In the genomic region with DNA sequence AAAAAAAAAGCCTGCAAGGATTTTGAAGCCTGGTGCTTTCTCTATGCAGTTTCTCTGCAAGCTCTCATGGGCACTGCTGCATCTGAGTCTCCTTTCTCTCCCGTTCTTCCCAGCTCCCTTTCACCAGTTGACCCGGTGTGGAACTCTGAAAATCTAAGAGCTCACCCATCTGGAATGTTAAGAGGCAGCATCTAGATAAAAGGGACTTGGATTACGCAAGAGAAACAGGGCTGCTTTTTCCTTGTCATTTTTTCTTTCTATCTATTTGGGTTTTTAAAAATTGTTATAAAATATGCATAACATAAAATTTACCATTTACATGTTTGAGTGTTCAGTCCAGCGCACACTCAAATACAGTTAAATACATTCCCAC, we compare ENCODE assay signal across 1 cellular context.
TF ChIP-seq lines count a peak whose summit lies in the region.

No MANE protein-coding gene starts in this region.

TF ChIP-seq in HEK293, 187 proteins besides CTCF, POLR2A, EP300 and RAD21 (continued from another document):
- TF ChIP-seq RBAK (tag by site-specific recombination; IDR thresholded peaks at IDR 0.05) (no peak), PRDM1 (tag by site-specific recombination; IDR thresholded peaks at IDR 0.05) (peak; percentile 70)
